8 cellular contexts compared by ENCODE assay signal in the genomic region with DNA sequence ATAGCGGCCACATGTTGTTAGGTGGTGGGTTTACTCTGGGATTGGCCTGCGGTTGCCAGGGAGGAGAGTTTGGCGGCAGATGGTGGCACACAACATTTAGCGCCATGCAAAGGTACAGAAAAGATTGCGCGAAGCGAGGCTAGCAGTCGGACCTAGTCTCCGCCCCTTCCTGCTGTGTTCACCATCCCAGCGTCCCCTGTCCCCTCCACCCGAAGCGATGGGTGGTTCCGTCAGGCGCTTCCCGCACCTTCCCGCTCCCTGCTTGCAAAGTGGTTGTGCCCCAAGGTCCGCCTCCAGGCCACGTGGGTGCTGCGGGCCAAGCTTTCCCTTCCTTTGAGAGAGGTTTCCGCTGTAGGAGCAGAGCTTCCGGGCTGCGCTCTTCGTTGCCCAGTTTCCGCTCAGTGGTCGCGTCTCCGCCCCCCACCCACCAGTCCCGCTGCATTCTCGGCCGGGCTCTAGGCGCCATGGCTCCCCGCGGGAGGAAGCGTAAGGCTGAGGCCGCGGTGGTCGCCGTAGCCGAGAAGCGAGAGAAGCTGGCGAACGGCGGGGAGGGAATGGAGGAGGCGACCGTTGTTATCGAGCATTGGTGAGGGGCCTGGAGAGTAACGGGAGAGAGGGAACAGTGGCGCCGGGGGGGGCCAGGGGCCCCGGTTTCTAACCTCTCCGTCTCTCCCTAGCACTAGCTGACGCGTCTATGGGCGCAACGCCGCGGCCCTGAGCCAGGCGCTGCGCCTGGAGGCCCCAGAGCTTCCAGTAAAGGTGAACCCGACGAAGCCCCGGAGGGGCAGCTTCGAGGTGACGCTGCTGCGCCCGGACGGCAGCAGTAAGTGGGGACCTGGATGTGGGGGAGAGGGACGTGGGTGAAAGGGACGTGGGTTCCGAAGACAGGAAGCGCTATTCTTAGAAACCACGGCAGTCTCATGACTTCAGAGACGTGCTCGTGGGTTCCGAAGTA. TPM values are rescaled to one million over a fixed set of nuclear protein-coding genes. Genes with fewer than 3 reads are reported as not detected.
DNase-seq lines count a peak whose midpoint lies in the region; ATAC-seq, FAIRE-seq and TF ChIP-seq lines count a peak whose summit lies in the region.

SELENOH (plus strand) TSS at position 360 of the 955 bp plus-strand sequence; CDS start at position 465, 105 bp downstream.

- FAIRE-seq in bronchial epithelial cell (lab: Jason Lieb, UNC) (no peak), small intestine (lab: Jason Lieb, UNC) (no peak)

- H3K4me1 ChIP-seq in small intestine (ENCODE audit: control insufficient read depth in 2 of 2, insufficient read depth in 1 of 2, low read depth in 1 of 2, low read length in 1 of 2), result peaks cover 0 to 8% of the 10 kb centered on the region in 2 donors

- DNase-seq in ACHN (peak; percentile 96), NCI-H2227 (lab: John Stamatoyannopoulos, UW; ENCODE audit: unreplicated experiment) (peak; percentile 98), bronchial epithelial cell (ENCODE audit: low read depth) (peak; percentile 90), iPS-NIHi11 (ENCODE audit: low spot score) (peak; percentile 96), small intestine (peak; percentile 98)

- TF ChIP-seq CTCF in WI38 (IDR thresholded peaks at IDR 0.05; ENCODE audit: low read depth, low read length) (no peak), bronchial epithelial cell (IDR thresholded peaks at IDR 0.05; ENCODE audit: insufficient read depth, low read length, severe bottlenecking) (no peak)

- 0 to 1% (median 0%) methylated on average over 68 to 75 of the region's 75 CpGs for WGBS in small intestine, 3 donors

- peaks cover 18% of the 10 kb centered on the region for H3K36me3 ChIP-seq in bronchial epithelial cell (ENCODE audit: control insufficient read depth, insufficient read depth, low read length)
- peaks cover 10 to 16% of the 10 kb centered on the region in 2 donors for H3K36me3 ChIP-seq in small intestine (ENCODE audit: control insufficient read depth in 2 of 2, insufficient read depth in 2 of 2, low read length in 2 of 2)

- H3K4me3 ChIP-seq in WI38 (ENCODE audit: low read depth, low read length), result peak within 1 kb of the TSS; percentile 95
- peak within 1 kb of the TSS; percentile 94 for H3K4me3 ChIP-seq in bronchial epithelial cell (ENCODE audit: low read depth, low read length)
- H3K4me3 ChIP-seq in small intestine (ENCODE audit: low read depth in 1 of 2, low read length in 2 of 2), result peak within 1 kb of the TSS; percentile 94 to 95

- in situ Hi-C loops in ACHN (cut with HindIII; ENCODE audit: low pct_ligation_motif_present, low pct_unique_long_range_greater_than_20kb, low sequenced_read_pairs), result no loop called here

- H3K27me3 ChIP-seq in bronchial epithelial cell (ENCODE audit: control insufficient read depth, insufficient read depth, low read length), result no peaks in the 10 kb centered on the region
- no peaks in the 10 kb centered on the region for H3K27me3 ChIP-seq in small intestine (ENCODE audit: control insufficient read depth in 2 of 2, insufficient read depth in 2 of 2, low read length in 2 of 2)

- ATAC-seq in GM18873 (IDR thresholded peaks at IDR 0.05; ENCODE audit: low FRiP score, unreplicated experiment), result peak; percentile 87
- ATAC-seq in HG03139 (IDR thresholded peaks at IDR 0.05; ENCODE audit: unreplicated experiment), result peak; percentile 90

- H3K9me3 ChIP-seq in small intestine (ENCODE audit: control insufficient read depth, low read depth), result no peaks in the 10 kb centered on the region

- peak within 1 kb of the TSS; percentile 92 to 96 for H3K27ac ChIP-seq in small intestine (ENCODE audit: low read depth in 1 of 2, low read length in 1 of 2)

RNA-seq across cellular contexts. Expression of gene SELENOH, which starts in this region (rescaled TPM):
- 89.4 and 139 TPM in 2 replicates for total RNA-seq in bronchial epithelial cell
- polyA plus RNA-seq in small intestine, result 100 to 1,000 TPM in 2 of 3 donors, 10 to 100 TPM in 1; 78.3 to 148 (median 144) TPM

Comparison
In these comparisons a context has a peak if more than half of its experiments do, and no peak if none do; other contexts are left out.
1. Peak in every context shown above with its lines: DNase-seq, ATAC-seq, H3K4me3 ChIP-seq and H3K27ac ChIP-seq.